ENCODE assay signal across 7 cellular contexts in genomic region chr19:4676955-4677731, GRCh38. TPM values are rescaled to one million over a fixed set of nuclear protein-coding genes. Genes with fewer than 3 reads are reported as not detected.
A peak's percentile ranks its signal among the peaks of the same experiment; 100 is the strongest.
DNase-seq lines count a peak whose midpoint lies in the region; ATAC-seq, FAIRE-seq and TF ChIP-seq lines count a peak whose summit lies in the region.

No MANE protein-coding gene starts in this region.

- FAIRE-seq in small intestine (lab: Jason Lieb, UNC): no peak

- DNase-seq in ELR (ENCODE audit: low read depth) (peak; percentile 68), heart left ventricle (peak in 3 of 5 donors; percentile 52 to 69 (median 66)), small intestine (peak; percentile 20)
- DNase-seq in activated CD8-positive, alpha-beta T cell treated with anti-CD3 and anti-CD28 coated beads, Interleukin-2, amount 10 ng/mL, durations not matched to agents 7 days and 5 days: peak; percentile 27

- no peak for ATAC-seq in activated CD8-positive, alpha-beta T cell treated with anti-CD3 and anti-CD28 coated beads, Interleukin-2, amount 10 ng/mL, durations not matched to agents 7 days and 5 days
- ATAC-seq in heart left ventricle (peak; percentile 49 to 71 (median 64)), HG02973 (IDR thresholded peaks at IDR 0.05; ENCODE audit: unreplicated experiment) (no peak), GM19452 (IDR thresholded peaks at IDR 0.05; ENCODE audit: unreplicated experiment) (no peak)

- no peaks in the 10 kb centered on the region for H3K36me3 ChIP-seq in KMS-11 (ENCODE audit: insufficient read depth)
- peaks cover 0 to 65% (median 48%) of the 10 kb centered on the region in 9 donors for H3K36me3 ChIP-seq in heart left ventricle
- H3K36me3 ChIP-seq in small intestine (ENCODE audit: control insufficient read depth in 2 of 2, insufficient read depth in 2 of 2, low read length in 2 of 2): peaks cover 9 to 10% of the 10 kb centered on the region in 2 donors

- CTCF ChIA-PET in activated CD8-positive, alpha-beta T cell treated with anti-CD3 and anti-CD28 coated beads, Interleukin-2, amount 10 ng/mL, durations not matched to agents 7 days and 5 days (lab: Charles Lee): no interaction called here

- no peaks in the 10 kb centered on the region for H3K79me2 ChIP-seq in KMS-11 (ENCODE audit: insufficient read depth, low read depth)

- no peak overlapping the region for H2AFZ ChIP-seq in KMS-11 (ENCODE audit: low read depth)

- H3K27ac Mint-ChIP-seq in activated CD8-positive, alpha-beta T cell treated with anti-CD3 and anti-CD28 coated beads, Interleukin-2, amount 10 ng/mL, durations not matched to agents 7 days and 5 days: no peak overlapping the region

- H3K27me3 Mint-ChIP-seq in activated CD8-positive, alpha-beta T cell treated with anti-CD3 and anti-CD28 coated beads, Interleukin-2, amount 10 ng/mL, durations not matched to agents 7 days and 5 days (ENCODE audit: low read depth): no peaks in the 10 kb centered on the region

- no peaks in the 10 kb centered on the region for H4K20me1 ChIP-seq in KMS-11 (ENCODE audit: insufficient read depth)

- no peak overlapping the region for H3K4me2 ChIP-seq in KMS-11

- no peaks in the 10 kb centered on the region for H3K27me3 ChIP-seq in KMS-11 (ENCODE audit: insufficient read depth, low read depth)
- no peaks in the 10 kb centered on the region for H3K27me3 ChIP-seq in heart left ventricle
- H3K27me3 ChIP-seq in small intestine (ENCODE audit: control insufficient read depth in 2 of 2, insufficient read depth in 2 of 2, low read length in 2 of 2): no peaks in the 10 kb centered on the region

- POLR2A ChIA-PET in activated CD8-positive, alpha-beta T cell treated with anti-CD3 and anti-CD28 coated beads, Interleukin-2, amount 10 ng/mL, durations not matched to agents 7 days and 5 days (lab: Charles Lee): no interaction called here

- no peaks in the 10 kb centered on the region for H3K9me3 Mint-ChIP-seq in activated CD8-positive, alpha-beta T cell treated with anti-CD3 and anti-CD28 coated beads, Interleukin-2, amount 10 ng/mL, durations not matched to agents 7 days and 5 days (ENCODE audit: insufficient read depth)

- no peak overlapping the region for H3K4me3 ChIP-seq in KMS-11 (IDR thresholded peaks at IDR 0.05; ENCODE audit: insufficient read depth, low read depth, low read length)
- no peak overlapping the region for H3K4me3 ChIP-seq in heart left ventricle
- H3K4me3 ChIP-seq in small intestine (ENCODE audit: low read depth in 1 of 2, low read length in 2 of 2): no peak overlapping the region

- no peak overlapping the region for H3K4me3 Mint-ChIP-seq in activated CD8-positive, alpha-beta T cell treated with anti-CD3 and anti-CD28 coated beads, Interleukin-2, amount 10 ng/mL, durations not matched to agents 7 days and 5 days

- no peak for TF ChIP-seq POLR2A in heart left ventricle (IDR thresholded peaks at IDR 0.05)

- intact Hi-C loops in heart left ventricle (cut with DNase I): no loop called here

- 49 to 65% (median 62%) methylated on average over 10 to 17 of the region's 17 CpGs for WGBS in heart left ventricle, 4 donors
- WGBS in small intestine, 3 donors: 68 to 76% (median 75%) methylated on average over 17 of the region's 17 CpGs

- H3K4me1 Mint-ChIP-seq in activated CD8-positive, alpha-beta T cell treated with anti-CD3 and anti-CD28 coated beads, Interleukin-2, amount 10 ng/mL, durations not matched to agents 7 days and 5 days (ENCODE audit: low read depth): no peaks in the 10 kb centered on the region

- H3K9me3 ChIP-seq in heart left ventricle (no peaks in the 10 kb centered on the region), small intestine (ENCODE audit: control insufficient read depth, low read depth) (no peaks in the 10 kb centered on the region)

- TF ChIP-seq CTCF in KMS-11 (conservative IDR thresholded peaks at IDR 0.05; ENCODE audit: low read depth, low read length) (peak; percentile 45; the same call in 1 of the 2 replicates), heart left ventricle (IDR thresholded peaks at IDR 0.05) (peak; percentile 19 to 69 (median 56))

- H3K4me1 ChIP-seq in KMS-11 (ENCODE audit: low read depth, poor library complexity, severe bottlenecking) (no peaks in the 10 kb centered on the region), heart left ventricle (peaks cover 0 to 10% (median 5%) of the 10 kb centered on the region in 12 donors), small intestine (ENCODE audit: control insufficient read depth in 2 of 2, insufficient read depth in 1 of 2, low read depth in 1 of 2, low read length in 1 of 2) (no peaks in the 10 kb centered on the region)

- H3K27ac ChIP-seq in KMS-11: no peak overlapping the region
- peak overlapping the region in 9 of 12 donors; percentile 4 to 64 (median 43) for H3K27ac ChIP-seq in heart left ventricle
- no peak overlapping the region for H3K27ac ChIP-seq in small intestine (ENCODE audit: low read depth in 1 of 2, low read length in 1 of 2)

- H3K9ac ChIP-seq in KMS-11: no peak overlapping the region

- peaks cover 23% of the 10 kb centered on the region for H3K36me3 Mint-ChIP-seq in activated CD8-positive, alpha-beta T cell treated with anti-CD3 and anti-CD28 coated beads, Interleukin-2, amount 10 ng/mL, durations not matched to agents 7 days and 5 days (ENCODE audit: low read depth)

RNA-seq across cellular contexts. Expression of gene MYDGF, which starts 7.0 kb away (rescaled TPM):
- 10 to 100 TPM; 49.6 to 54.9 TPM for total RNA-seq in activated CD8-positive, alpha-beta T cell treated with anti-CD3 and anti-CD28 coated beads, Interleukin-2, amount 10 ng/mL, durations not matched to agents 7 days and 5 days
- 10 to 100 TPM; 19.1 to 49.1 (median 25.5) TPM for total RNA-seq in heart left ventricle
- polyA plus RNA-seq in heart left ventricle: 100 to 1,000 TPM in 1 of 2 donors, 10 to 100 TPM in 1; 33.1 to 201 TPM
- polyA plus RNA-seq in small intestine: 100 to 1,000 TPM in 1 of 3 donors, 10 to 100 TPM in 2; 45.8 to 220 (median 75.7) TPM

RNA-seq across cellular contexts. Expression of gene TNFAIP8L1, which starts 37.8 kb away (rescaled TPM):
- total RNA-seq in activated CD8-positive, alpha-beta T cell treated with anti-CD3 and anti-CD28 coated beads, Interleukin-2, amount 10 ng/mL, durations not matched to agents 7 days and 5 days: 10 to 100 TPM; 19.4 to 20.2 TPM
- total RNA-seq in heart left ventricle: 10 to 100 TPM in 1 of 9 donors, 1 to 10 TPM in 8; 2.8 to 15.1 (median 5.8) TPM
- polyA plus RNA-seq in heart left ventricle: 1 to 10 TPM; 6.1 to 6.2 TPM
- 10 to 100 TPM in 2 of 3 donors, 1 to 10 TPM in 1; 8.9 to 21.0 (median 11.0) TPM for polyA plus RNA-seq in small intestine

RNA-seq across cellular contexts. Expression of gene DPP9, which starts 46.5 kb away (rescaled TPM):
- total RNA-seq in activated CD8-positive, alpha-beta T cell treated with anti-CD3 and anti-CD28 coated beads, Interleukin-2, amount 10 ng/mL, durations not matched to agents 7 days and 5 days: 100 to 1,000 TPM in 1 of 2 experiments, 10 to 100 TPM in 1; 99.2 to 103 TPM
- total RNA-seq in heart left ventricle: 10 to 100 TPM; 38.9 to 65.2 (median 47.7) TPM
- 10 to 100 TPM; 30.7 to 59.6 TPM for polyA plus RNA-seq in heart left ventricle
- 10 to 100 TPM; 42.0 to 59.5 (median 44.6) TPM for polyA plus RNA-seq in small intestine

Comparison
In these comparisons a context has a peak if more than half of its experiments do, and no peak if none do; other contexts are left out.
1. H3K27ac ChIP-seq: peak in heart left ventricle (9 of 12); none in KMS-11 (single experiment) and small intestine (0 of 2).
2. ATAC-seq: peak in heart left ventricle (4 of 4); none in activated CD8-positive, alpha-beta T cell treated with anti-CD3 and anti-CD28 coated beads, Interleukin-2, amount 10 ng/mL, durations not matched to agents 7 days and 5 days (single experiment), HG02973 (single experiment) and GM19452 (single experiment).
3. Peak in every context shown above with its lines, with median percentiles within 50 percentile points of each other: DNase-seq.